10 cellular contexts compared by ENCODE assay signal in genomic region chr9:33162721-33163311, GRCh38. TPM values are rescaled to one million over a fixed set of nuclear protein-coding genes. Genes with fewer than 3 reads are reported as not detected.
DNase-seq lines count a peak whose midpoint lies in the region; ATAC-seq and TF ChIP-seq lines count a peak whose summit lies in the region.
"Had no signal": no experiment of that assay in that cellular context is flagged by ENCODE, and none has a peak within 500 bp of the region (broad histone marks: within the 10 kb centered on the region; RNA-seq: fewer than 3 reads in every experiment).

No MANE protein-coding gene starts in this region.

- H3K4me1 ChIP-seq in adrenal gland (replicated peaks in 1 of 2) (peaks cover 75 to 82% of the 10 kb centered on the region in 2 donors), thoracic aorta (ENCODE audit: control insufficient read depth in 1 of 2, low read depth in 2 of 2) (peaks cover 65 to 77% of the 10 kb centered on the region in 2 donors)

- H3K9me3 ChIP-seq in adrenal gland (replicated peaks in 1 of 3) (no peaks in the 10 kb centered on the region), thoracic aorta (no peaks in the 10 kb centered on the region)
- H3K9me3 ChIP-seq: mucosa of descending colon had no signal

- no peaks in the 10 kb centered on the region for H3K27me3 ChIP-seq in adrenal gland
- no peaks in the 10 kb centered on the region for H3K27me3 ChIP-seq in layer of hippocampus (ENCODE audit: control insufficient read depth, insufficient read depth, low read length)
- H3K27me3 ChIP-seq in thoracic aorta (replicated peaks; ENCODE audit: insufficient read depth), result no peaks in the 10 kb centered on the region

- ATAC-seq in thoracic aorta (ENCODE audit: insufficient number of reproducible peaks, low FRiP score, low read depth), result no peak
- ATAC-seq: mucosa of descending colon had no signal

- H3K36me3 ChIP-seq in adrenal gland (replicated peaks in 1 of 2) (no peaks in the 10 kb centered on the region), thoracic aorta (no peaks in the 10 kb centered on the region)

- H3K36me3 Mint-ChIP-seq in T-helper 2 cell treated with Interferon-gamma antibody and Interleukin-4, amounts not matched to agents 5 μg/mL and 100 μg/mL, for 36 hours (ENCODE audit: low read depth), result peaks cover 14% of the 10 kb centered on the region

- no peak for DNase-seq in T-helper 2 cell treated with Interferon-gamma antibody and Interleukin-4, amounts not matched to agents 5 μg/mL and 100 μg/mL, for 36 hours (ENCODE audit: low spot score)
- DNase-seq in T-helper 2 cell, result no peak
- DNase-seq in adrenal gland, result peak in 2 of 7 donors; percentile 42 to 48
- DNase-seq in thoracic aorta (ENCODE audit: low spot score), result no peak
- DNase-seq in NCI-H82 treated with DMSO at 0.1 percent for 48 hours (lab: John Stamatoyannopoulos, UW; ENCODE audit: unreplicated experiment), result no peak
- no peak for DNase-seq in OCI-M2 (lab: John Stamatoyannopoulos, UW; ENCODE audit: unreplicated experiment)
- DNase-seq in NCI-H2107 treated with DMSO at 0.1 percent for 48 hours (lab: John Stamatoyannopoulos, UW; ENCODE audit: unreplicated experiment), result no peak
- DNase-seq: activated CD4-positive, alpha-beta T cell treated with anti-CD3 and anti-CD28 coated beads, Interleukin-2, amount 50 U/mL, for 4 hours had no signal

- peak overlapping the region; percentile 82 for H3K27ac Mint-ChIP-seq in T-helper 2 cell treated with Interferon-gamma antibody and Interleukin-4, amounts not matched to agents 5 μg/mL and 100 μg/mL, for 36 hours

- H3K27ac ChIP-seq in adrenal gland, result peak overlapping the region; percentile 82 to 99 (median 96)
- H3K27ac ChIP-seq in layer of hippocampus (ENCODE audit: low read depth, low read length), result peak overlapping the region; percentile 46
- H3K27ac ChIP-seq in thoracic aorta, result peak overlapping the region; percentile 92 to 97

- peaks cover 80% of the 10 kb centered on the region for H3K4me1 Mint-ChIP-seq in T-helper 2 cell treated with Interferon-gamma antibody and Interleukin-4, amounts not matched to agents 5 μg/mL and 100 μg/mL, for 36 hours (ENCODE audit: low read depth)

- H3K4me3 Mint-ChIP-seq in T-helper 2 cell treated with Interferon-gamma antibody and Interleukin-4, amounts not matched to agents 5 μg/mL and 100 μg/mL, for 36 hours, result peak overlapping the region; percentile 37

- no peaks in the 10 kb centered on the region for H3K27me3 Mint-ChIP-seq in T-helper 2 cell treated with Interferon-gamma antibody and Interleukin-4, amounts not matched to agents 5 μg/mL and 100 μg/mL, for 36 hours (ENCODE audit: low read depth)

- no peak for TF ChIP-seq POLR2A in adrenal gland (IDR thresholded peaks at IDR 0.05)

- intact Hi-C loops in adrenal gland (cut with DNase I), result no loop called here

- H3K9me3 Mint-ChIP-seq in T-helper 2 cell treated with Interferon-gamma antibody and Interleukin-4, amounts not matched to agents 5 μg/mL and 100 μg/mL, for 36 hours, result no peaks in the 10 kb centered on the region

- WGBS in adrenal gland, 4 donors, result 63 to 72% (median 66%) methylated on average over 9 of the region's 9 CpGs

- TF ChIP-seq CTCF in adrenal gland (IDR thresholded peaks at IDR 0.05) (no peak), thoracic aorta (IDR thresholded peaks at IDR 0.05) (no peak)

- peak overlapping the region in 1 of 4 donors; percentile 85 for H3K4me3 ChIP-seq in adrenal gland
- H3K4me3 ChIP-seq in thoracic aorta, result peak overlapping the region; percentile 92
- H3K4me3 ChIP-seq: mucosa of descending colon had no signal

RNA-seq across cellular contexts. Expression of gene B4GALT1, which starts 4.3 kb away (rescaled TPM):
- total RNA-seq in adrenal gland (100 to 1,000 TPM in 1 of 8 donors, 10 to 100 TPM in 7; 44.5 to 117 (median 70.1) TPM), thoracic aorta (10 to 100 TPM; 59.4 to 86.6 TPM)
- 10 to 100 TPM; 18.7 to 70.5 (median 21.9) TPM for polyA plus RNA-seq in adrenal gland

Comparison
In these comparisons a context has a peak if more than half of its experiments do, and no peak if none do; other contexts are left out.
1. H3K27ac ChIP-seq: peak in every context shown above with its lines; median percentile 96 in adrenal gland; 94 in thoracic aorta; 46 in layer of hippocampus.